Comparison of ENCODE assay signal across 20 cellular contexts in the genomic region with DNA sequence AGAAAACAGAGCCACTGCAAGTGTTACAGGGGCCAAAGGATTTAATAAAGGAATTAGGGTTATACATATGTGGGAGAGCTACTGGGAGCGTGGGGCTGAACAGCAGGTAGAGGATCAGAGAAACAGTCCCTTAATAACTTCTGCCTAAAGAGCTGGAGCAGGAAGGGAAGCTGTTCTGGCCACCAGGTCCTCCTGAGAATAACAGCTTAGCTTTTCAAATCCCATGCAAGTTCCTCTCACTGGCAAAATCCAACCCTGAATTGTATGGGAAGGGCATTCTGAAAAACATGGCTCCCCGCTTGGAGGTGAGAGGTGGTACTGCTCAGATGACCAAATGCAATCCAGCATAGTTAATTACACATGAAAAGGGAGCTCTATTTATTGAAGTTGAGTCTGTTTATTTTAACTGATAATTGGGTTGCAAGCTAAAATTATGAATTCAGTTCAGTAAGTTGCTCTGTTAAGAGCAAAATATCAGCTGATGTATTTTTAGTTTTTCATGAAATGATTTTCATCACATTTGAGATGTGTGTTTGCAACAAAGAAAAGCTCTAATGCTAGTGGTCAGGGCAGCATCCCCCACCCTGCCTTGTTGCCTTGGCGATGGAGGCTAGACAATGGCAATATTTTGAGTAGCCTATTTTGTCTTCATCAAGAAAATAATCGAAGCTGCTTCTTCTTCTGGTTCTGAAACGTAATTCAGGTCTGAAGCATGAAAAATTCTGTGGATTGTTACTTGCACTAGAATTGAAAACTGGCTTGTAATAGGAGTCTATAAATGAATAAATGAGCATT. TPM values are rescaled to one million over a fixed set of nuclear protein-coding genes. Genes with fewer than 3 reads are reported as not detected.
DNase-seq lines count a peak whose midpoint lies in the region; ATAC-seq and TF ChIP-seq lines count a peak whose summit lies in the region.
"Had no signal": no experiment of that assay in that cellular context is flagged by ENCODE, and none has a peak within 500 bp of the region (broad histone marks: within the 10 kb centered on the region; RNA-seq: fewer than 3 reads in every experiment).

No MANE protein-coding gene starts in this region.

- H3K4me3 Mint-ChIP-seq in Caco-2 (ENCODE audit: unreplicated experiment): peak overlapping the region; percentile 57
- H3K4me3 Mint-ChIP-seq: activated CD4-positive, alpha-beta T cell treated with anti-CD3 and anti-CD28 coated beads for 36 hours; effector memory CD8-positive, alpha-beta T cell; T-helper 1 cell treated with Interleukin-12 subunit alpha and Interleukin-12 subunit beta and Interleukin-4 antibody, amounts not matched to agents 30 μg/mL and 1 μg/mL, for 36 hours had no signal

- H3K36me3 ChIP-seq in Caco-2 (ENCODE audit: control insufficient read depth, insufficient read depth, low read length): no peaks in the 10 kb centered on the region
- H3K36me3 ChIP-seq in left lung: no peaks in the 10 kb centered on the region
- H3K36me3 ChIP-seq: cardiac muscle cell had no signal

- no peak for TF ChIP-seq CTCF in Caco-2 (IDR thresholded peaks at IDR 0.05; ENCODE audit: insufficient read depth in 1 of 2, low read depth in 1 of 2, low read length in 1 of 2, severe bottlenecking in 1 of 2, unreplicated experiment in 1 of 2)
- no peak for TF ChIP-seq CTCF in WI38 (IDR thresholded peaks at IDR 0.05; ENCODE audit: low read depth, low read length)
- no peak for TF ChIP-seq CTCF in left lung (IDR thresholded peaks at IDR 0.05)

- H3K9me3 ChIP-seq in Caco-2: no peaks in the 10 kb centered on the region
- no peaks in the 10 kb centered on the region for H3K9me3 ChIP-seq in left lung

- DNase-seq in Caco-2 (no peak), NCI-H1417 treated with DMSO at 0.1 percent for 48 hours (lab: John Stamatoyannopoulos, UW) (peak; percentile 33), left lung (no peak), HCEC 1CT (no peak)
- DNase-seq in activated CD8-positive, alpha-beta memory T cell treated with anti-CD3 and anti-CD28 coated beads, Interleukin-2, amount 50 U/mL, for 4 hours: no peak
- DNase-seq: activated CD4-positive, alpha-beta T cell treated with anti-CD3 and anti-CD28 coated beads for 36 hours; activated T-cell treated with anti-CD3 and anti-CD28 coated beads, Interleukin-2, amount 50 U/mL, for 1 hour; DMS79; effector memory CD8-positive, alpha-beta T cell; NCI-H446 treated with DMSO at 0.1 percent for 48 hours; posterior cingulate gyrus; stimulated activated CD4-positive, alpha-beta T cell treated with anti-CD3 and anti-CD28 coated beads, Interleukin-12 subunit alpha, Interleukin-12 subunit beta, amount 100 ng/mL, for 4 hours had no signal

- H3K27ac Mint-ChIP-seq in Caco-2 (ENCODE audit: unreplicated experiment): no peak overlapping the region
- H3K27ac Mint-ChIP-seq: activated CD4-positive, alpha-beta T cell treated with anti-CD3 and anti-CD28 coated beads for 36 hours; effector memory CD8-positive, alpha-beta T cell; T-helper 1 cell treated with Interleukin-12 subunit alpha and Interleukin-12 subunit beta and Interleukin-4 antibody, amounts not matched to agents 30 μg/mL and 1 μg/mL, for 36 hours had no signal

- POLR2A ChIA-PET in Caco-2 (lab: Charles Lee): no interaction called here

- ATAC-seq in left lung: peak; percentile 22
- ATAC-seq in GM18502 (IDR thresholded peaks at IDR 0.05; ENCODE audit: poor library complexity, unreplicated experiment): no peak
- ATAC-seq in HG03439 (IDR thresholded peaks at IDR 0.05; ENCODE audit: unreplicated experiment): no peak
- ATAC-seq: activated CD4-positive, alpha-beta T cell treated with anti-CD3 and anti-CD28 coated beads for 36 hours; activated naive CD4-positive, alpha-beta T cell treated with anti-CD3 and anti-CD28 coated beads, Interleukin-2, amount 50 U/mL, for 72 hours; effector memory CD8-positive, alpha-beta T cell had no signal

- no peaks in the 10 kb centered on the region for H3K9me3 Mint-ChIP-seq in Caco-2 (ENCODE audit: unreplicated experiment)
- H3K9me3 Mint-ChIP-seq: T-helper 1 cell treated with Interleukin-12 subunit alpha and Interleukin-12 subunit beta and Interleukin-4 antibody, amounts not matched to agents 30 μg/mL and 1 μg/mL, for 36 hours had no signal

- CTCF ChIA-PET in Caco-2 (lab: Charles Lee): no interaction called here

- no peaks in the 10 kb centered on the region for H3K36me3 Mint-ChIP-seq in Caco-2 (ENCODE audit: insufficient read depth, unreplicated experiment)
- H3K36me3 Mint-ChIP-seq: activated naive CD4-positive, alpha-beta T cell treated with anti-CD3 and anti-CD28 coated beads, Interleukin-2, amount 50 U/mL, for 72 hours had no signal

- H3K27ac ChIP-seq in left lung: no peak overlapping the region
- H3K27ac ChIP-seq: cardiac muscle cell had no signal

- intact Hi-C loops in Caco-2 (cut with micrococcal nuclease; ENCODE audit: unreplicated experiment) (no loop called here), left lung (cut with DNase I) (no loop called here)

- H3K27me3 ChIP-seq in Caco-2 (replicated peaks; ENCODE audit: control insufficient read depth, insufficient read depth, low read length) (no peaks in the 10 kb centered on the region), left lung (no peaks in the 10 kb centered on the region)
- H3K27me3 ChIP-seq: cardiac muscle cell had no signal

- H3K4me1 ChIP-seq in Caco-2 (no peaks in the 10 kb centered on the region), left lung (peaks cover 0 to 3% of the 10 kb centered on the region in 2 donors)

- BruUV-seq in Caco-2 (replicated peaks; lab: Mats Ljungman, UMichigan): no TSS peak

- no peak overlapping the region for H3K4me3 ChIP-seq in Caco-2 (ENCODE audit: low read depth, low read length)
- peak overlapping the region; percentile 5 for H3K4me3 ChIP-seq in WI38 (ENCODE audit: low read depth, low read length)
- H3K4me3 ChIP-seq in left lung: no peak overlapping the region
- H3K4me3 ChIP-seq: cardiac muscle cell had no signal

- H3K4me1 Mint-ChIP-seq in Caco-2 (ENCODE audit: low read depth, unreplicated experiment): no peaks in the 10 kb centered on the region
- H3K4me1 Mint-ChIP-seq: activated CD4-positive, alpha-beta T cell treated with anti-CD3 and anti-CD28 coated beads for 36 hours had no signal

- H3K27me3 Mint-ChIP-seq in Caco-2 (ENCODE audit: insufficient read depth, unreplicated experiment): no peaks in the 10 kb centered on the region
- H3K27me3 Mint-ChIP-seq: activated CD4-positive, alpha-beta T cell treated with anti-CD3 and anti-CD28 coated beads for 36 hours; effector memory CD8-positive, alpha-beta T cell had no signal

RNA-seq across cellular contexts. Expression of gene SH3GL2, which starts 58.4 kb away (rescaled TPM):
- total RNA-seq in Caco-2 (2022): not detected in 2 replicates
- 1 to 10 TPM in 1 of 2 donors, under 1 TPM in 1; 0.84 to 1.7 TPM for total RNA-seq in left lung
- total RNA-seq: activated CD4-positive, alpha-beta T cell treated with anti-CD3 and anti-CD28 coated beads for 36 hours; activated naive CD4-positive, alpha-beta T cell treated with anti-CD3 and anti-CD28 coated beads, Interleukin-2, amount 50 U/mL, for 72 hours; MCF 10A; RPMI7951 had no signal
